1 cellular context compared by ENCODE assay signal in the genomic region with DNA sequence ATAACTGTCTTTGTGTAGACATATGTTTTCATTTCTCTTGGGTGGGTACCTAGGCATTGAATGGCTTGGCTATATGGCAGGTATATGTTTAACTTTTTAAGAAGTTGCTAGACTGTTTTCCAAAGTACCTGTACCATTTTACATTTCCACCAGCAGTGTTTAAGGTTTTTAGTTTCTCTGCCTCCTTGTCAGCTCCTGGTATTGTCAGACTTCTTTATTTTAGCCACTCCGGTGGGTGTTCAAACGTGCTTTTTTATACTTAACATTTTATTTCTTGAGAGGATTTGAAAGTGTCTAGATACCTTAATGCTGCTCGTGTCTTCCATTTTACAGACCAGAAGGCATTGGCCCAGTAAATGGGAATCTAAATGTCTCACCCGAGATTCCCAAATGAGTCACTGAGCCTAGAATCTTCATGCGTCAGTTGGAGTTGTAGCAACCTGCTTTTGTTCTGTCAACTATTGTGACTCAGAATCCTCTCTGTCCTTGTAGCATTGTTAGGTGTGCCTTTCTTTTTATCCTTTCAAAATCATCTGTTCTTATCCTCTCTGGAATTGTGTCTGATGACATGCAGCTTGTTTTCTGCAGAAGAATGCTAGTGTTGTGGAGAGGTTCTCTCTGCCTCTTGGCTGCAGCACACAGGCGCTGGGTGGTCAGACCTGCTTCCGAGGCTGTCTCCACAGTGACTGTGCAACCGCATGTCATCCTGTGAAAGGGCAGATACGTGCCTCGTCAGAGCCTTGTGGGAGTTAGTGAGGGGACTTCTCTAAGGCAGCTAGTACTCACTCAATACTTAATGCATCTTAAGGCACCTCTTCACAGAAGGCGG.
TF ChIP-seq lines count a peak whose summit lies in the region.

No MANE protein-coding gene starts in this region.

TF ChIP-seq in GM23338, 12 proteins besides CTCF, POLR2A, EP300 and RAD21 (continued from another document):
- TF ChIP-seq, protein P1, sequence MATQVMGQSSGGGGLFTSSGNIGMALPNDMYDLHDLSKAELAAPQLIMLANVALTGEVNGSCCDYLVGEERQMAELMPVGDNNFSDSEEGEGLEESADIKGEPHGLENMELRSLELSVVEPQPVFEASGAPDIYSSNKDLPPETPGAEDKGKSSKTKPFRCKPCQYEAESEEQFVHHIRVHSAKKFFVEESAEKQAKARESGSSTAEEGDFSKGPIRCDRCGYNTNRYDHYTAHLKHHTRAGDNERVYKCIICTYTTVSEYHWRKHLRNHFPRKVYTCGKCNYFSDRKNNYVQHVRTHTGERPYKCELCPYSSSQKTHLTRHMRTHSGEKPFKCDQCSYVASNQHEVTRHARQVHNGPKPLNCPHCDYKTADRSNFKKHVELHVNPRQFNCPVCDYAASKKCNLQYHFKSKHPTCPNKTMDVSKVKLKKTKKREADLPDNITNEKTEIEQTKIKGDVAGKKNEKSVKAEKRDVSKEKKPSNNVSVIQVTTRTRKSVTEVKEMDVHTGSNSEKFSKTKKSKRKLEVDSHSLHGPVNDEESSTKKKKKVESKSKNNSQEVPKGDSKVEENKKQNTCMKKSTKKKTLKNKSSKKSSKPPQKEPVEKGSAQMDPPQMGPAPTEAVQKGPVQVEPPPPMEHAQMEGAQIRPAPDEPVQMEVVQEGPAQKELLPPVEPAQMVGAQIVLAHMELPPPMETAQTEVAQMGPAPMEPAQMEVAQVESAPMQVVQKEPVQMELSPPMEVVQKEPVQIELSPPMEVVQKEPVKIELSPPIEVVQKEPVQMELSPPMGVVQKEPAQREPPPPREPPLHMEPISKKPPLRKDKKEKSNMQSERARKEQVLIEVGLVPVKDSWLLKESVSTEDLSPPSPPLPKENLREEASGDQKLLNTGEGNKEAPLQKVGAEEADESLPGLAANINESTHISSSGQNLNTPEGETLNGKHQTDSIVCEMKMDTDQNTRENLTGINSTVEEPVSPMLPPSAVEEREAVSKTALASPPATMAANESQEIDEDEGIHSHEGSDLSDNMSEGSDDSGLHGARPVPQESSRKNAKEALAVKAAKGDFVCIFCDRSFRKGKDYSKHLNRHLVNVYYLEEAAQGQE (IDR thresholded peaks at IDR 0.05; ENCODE audit: unreplicated experiment) = no peak
- TF ChIP-seq EZH2 (IDR thresholded peaks at IDR 0.05; ENCODE audit: low read depth, unreplicated experiment) (no peak), CREB1 (CRISPR knock-in tag; IDR thresholded peaks at IDR 0.05; ENCODE audit: low read depth) (no peak)
TF ChIP-seq in GM23338: peak in this region for 0.
